9 cellular contexts compared by ENCODE assay signal in the genomic region with DNA sequence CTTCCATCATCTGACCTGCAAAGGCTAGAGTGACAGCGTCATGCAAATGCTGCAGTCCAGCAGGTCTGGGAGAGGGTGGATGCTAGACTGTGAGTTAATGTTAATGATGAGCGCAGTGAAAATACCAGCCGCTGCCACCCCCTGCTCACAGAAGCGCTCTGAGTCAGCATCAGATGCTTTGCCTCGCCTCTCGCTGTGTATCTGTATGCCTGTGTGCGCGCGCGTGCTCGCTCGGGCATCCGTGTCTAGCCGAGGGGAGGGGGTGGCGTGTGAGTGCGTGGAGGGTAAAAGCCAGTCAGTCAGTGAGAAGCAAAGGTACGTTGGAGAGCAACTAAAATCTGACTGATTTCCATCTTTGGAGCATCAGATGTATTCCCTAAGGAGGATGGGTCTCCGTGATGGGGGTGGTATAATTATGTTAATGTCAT.
DNase-seq lines count a peak whose midpoint lies in the region; ATAC-seq and TF ChIP-seq lines count a peak whose summit lies in the region.
"Had no signal": no experiment of that assay in that cellular context is flagged by ENCODE, and none has a peak within 500 bp of the region (broad histone marks: within the 10 kb centered on the region; RNA-seq: fewer than 3 reads in every experiment).

No MANE protein-coding gene starts in this region.

- H3K27me3 Mint-ChIP-seq in activated T-helper 1 cell treated with anti-CD3 and anti-CD28 coated beads, Interleukin-12 subunit alpha, Interleukin-12 subunit beta, Interleukin-2, Interleukin-4 antibody, amounts not matched to agents 30 ng/mL and 10 ng/mL and 1 ng/mL, durations not matched to agents 14 hours and 24 hours and 36 hours (ENCODE audit: insufficient read depth) = no peaks in the 10 kb centered on the region
- H3K27me3 Mint-ChIP-seq: brain had no signal

- ATAC-seq in left lobe of liver = peak; percentile 45
- no peak for ATAC-seq in HG02678 (IDR thresholded peaks at IDR 0.05; ENCODE audit: unreplicated experiment)

- no peaks in the 10 kb centered on the region for H3K9me3 ChIP-seq in tibial artery

- H3K27ac Mint-ChIP-seq in activated T-helper 1 cell treated with anti-CD3 and anti-CD28 coated beads, Interleukin-12 subunit alpha, Interleukin-12 subunit beta, Interleukin-2, Interleukin-4 antibody, amounts not matched to agents 30 ng/mL and 10 ng/mL and 1 ng/mL, durations not matched to agents 14 hours and 24 hours and 36 hours = no peak overlapping the region
- H3K27ac Mint-ChIP-seq: brain had no signal

- H3K27me3 ChIP-seq in dorsolateral prefrontal cortex (no peaks in the 10 kb centered on the region), tibial artery (no peaks in the 10 kb centered on the region)

- no peaks in the 10 kb centered on the region for H3K9me3 Mint-ChIP-seq in activated T-helper 1 cell treated with anti-CD3 and anti-CD28 coated beads, Interleukin-12 subunit alpha, Interleukin-12 subunit beta, Interleukin-2, Interleukin-4 antibody, amounts not matched to agents 30 ng/mL and 10 ng/mL and 1 ng/mL, durations not matched to agents 14 hours and 24 hours and 36 hours

- DNase-seq in COR-L47 (lab: John Stamatoyannopoulos, UW) (peak; percentile 87), NCI-H345 treated with DMSO at 0.1 percent for 48 hours (lab: John Stamatoyannopoulos, UW; ENCODE audit: unreplicated experiment) (peak; percentile 74), dorsolateral prefrontal cortex (peak; percentile 78 to 95 (median 93)), left lobe of liver (ENCODE audit: low spot score) (no peak), tibial artery (peak; percentile 78 to 86)
- no peak for DNase-seq in activated T-helper 1 cell treated with anti-CD3 and anti-CD28 coated beads, Interleukin-12 subunit alpha, Interleukin-12 subunit beta, Interleukin-2, Interleukin-4 antibody, amounts not matched to agents 30 ng/mL and 10 ng/mL and 1 ng/mL, durations not matched to agents 14 hours and 24 hours and 36 hours (ENCODE audit: low spot score)
- DNase-seq in stimulated activated CD4-positive, alpha-beta T cell treated with anti-CD3 and anti-CD28 coated beads, Interleukin-15, amount 100 ng/mL, for 24 hours = no peak

- peak in 5 of 56 donors; percentile 7 to 29 (median 11) for TF ChIP-seq CTCF in dorsolateral prefrontal cortex (IDR thresholded peaks at IDR 0.05 in 54 of 56, conservative IDR thresholded peaks at IDR 0.05 in 2 of 56; ENCODE audit: low read depth in 1 of 56, partially characterized antibody in 56 of 56)
- TF ChIP-seq CTCF in tibial artery (IDR thresholded peaks at IDR 0.05) = no peak

- H3K4me3 ChIP-seq in dorsolateral prefrontal cortex (peak overlapping the region; percentile 25 to 74 (median 59)), tibial artery (peak overlapping the region; percentile 56 to 59)

- no peaks in the 10 kb centered on the region for H3K36me3 Mint-ChIP-seq in activated T-helper 1 cell treated with anti-CD3 and anti-CD28 coated beads, Interleukin-12 subunit alpha, Interleukin-12 subunit beta, Interleukin-2, Interleukin-4 antibody, amounts not matched to agents 30 ng/mL and 10 ng/mL and 1 ng/mL, durations not matched to agents 14 hours and 24 hours and 36 hours (ENCODE audit: low read depth)

- no peak overlapping the region for H3K4me3 Mint-ChIP-seq in activated T-helper 1 cell treated with anti-CD3 and anti-CD28 coated beads, Interleukin-12 subunit alpha, Interleukin-12 subunit beta, Interleukin-2, Interleukin-4 antibody, amounts not matched to agents 30 ng/mL and 10 ng/mL and 1 ng/mL, durations not matched to agents 14 hours and 24 hours and 36 hours
- H3K4me3 Mint-ChIP-seq: brain had no signal

- no peaks in the 10 kb centered on the region for H3K4me1 Mint-ChIP-seq in activated T-helper 1 cell treated with anti-CD3 and anti-CD28 coated beads, Interleukin-12 subunit alpha, Interleukin-12 subunit beta, Interleukin-2, Interleukin-4 antibody, amounts not matched to agents 30 ng/mL and 10 ng/mL and 1 ng/mL, durations not matched to agents 14 hours and 24 hours and 36 hours (ENCODE audit: low read depth)

- intact Hi-C loops in dorsolateral prefrontal cortex (cut with DNase I) (loop anchor here (2.0 to 10.0 kb wide), 3 partner anchors 54 to 516 kb away; no protein-coding TSS in a partner anchor), tibial artery (cut with DNase I; ENCODE audit: low total_unique reads) (loop anchor here (2.0 kb wide), 1 partner anchor 54 kb away; no protein-coding TSS in a partner anchor)
- intact Hi-C loops in activated T-helper 1 cell treated with anti-CD3 and anti-CD28 coated beads, Interleukin-12 subunit alpha, Interleukin-12 subunit beta, Interleukin-2, Interleukin-4 antibody, amounts not matched to agents 30 ng/mL and 10 ng/mL and 1 ng/mL, durations not matched to agents 14 hours and 24 hours and 36 hours (cut with micrococcal nuclease) = no loop called here

- H3K27ac ChIP-seq in dorsolateral prefrontal cortex (peak overlapping the region; percentile 40 to 98 (median 96)), tibial artery (peak overlapping the region; percentile 76 to 85)

- no peaks in the 10 kb centered on the region for H3K36me3 ChIP-seq in tibial artery

- peaks cover 0 to 23% (median 3%) of the 10 kb centered on the region in 4 donors for H3K4me1 ChIP-seq in tibial artery

Comparison
In these comparisons a context has a peak if more than half of its experiments do, and no peak if none do; other contexts are left out.
1. DNase-seq: peak in COR-L47 (single experiment), NCI-H345 treated with DMSO at 0.1 percent for 48 hours (single experiment), dorsolateral prefrontal cortex (10 of 10) and tibial artery (2 of 2); none in left lobe of liver (single experiment), activated T-helper 1 cell treated with anti-CD3 and anti-CD28 coated beads, Interleukin-12 subunit alpha, Interleukin-12 subunit beta, Interleukin-2, Interleukin-4 antibody, amounts not matched to agents 30 ng/mL and 10 ng/mL and 1 ng/mL, durations not matched to agents 14 hours and 24 hours and 36 hours (single experiment) and stimulated activated CD4-positive, alpha-beta T cell treated with anti-CD3 and anti-CD28 coated beads, Interleukin-15, amount 100 ng/mL, for 24 hours (single experiment).